ENCODE assay signal across 30 cellular contexts in the genomic region with DNA sequence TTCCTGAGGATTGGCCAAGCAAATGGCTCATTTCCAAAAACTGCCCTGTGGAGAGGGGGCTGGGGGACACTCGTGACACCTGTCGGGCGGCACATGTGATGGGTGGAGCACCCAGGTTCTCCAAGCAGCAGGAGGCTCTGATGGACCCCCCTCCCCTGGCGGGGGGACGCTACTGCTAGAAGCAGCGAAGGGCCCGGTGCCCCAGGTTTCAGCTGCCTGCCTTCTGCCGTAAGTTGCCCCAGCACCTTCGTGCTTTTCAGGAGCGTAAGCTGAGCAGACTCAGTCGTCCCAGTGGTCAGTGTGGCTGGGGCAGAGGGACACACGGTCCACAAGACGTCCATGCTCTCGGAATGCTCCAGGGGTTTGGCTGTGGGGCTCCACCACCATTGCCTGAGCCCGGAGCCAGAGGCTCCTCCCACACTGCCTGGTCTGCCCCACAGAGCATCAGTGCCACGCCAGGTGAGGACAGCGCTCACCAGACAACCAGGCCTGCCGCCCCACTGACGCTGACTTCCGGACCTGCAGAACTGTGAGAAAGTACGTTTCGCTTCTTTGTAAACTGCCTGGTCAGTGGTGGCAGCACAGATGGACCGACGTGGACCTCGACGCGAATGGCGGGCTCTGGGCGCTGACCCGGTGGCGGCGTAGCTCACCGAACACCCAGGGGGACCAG.
"Had no signal": no experiment of that assay in that cellular context is flagged by ENCODE, and none has a peak within 500 bp of the region (broad histone marks: within the 10 kb centered on the region; RNA-seq: fewer than 3 reads in every experiment).

No MANE protein-coding gene starts in this region.

- DNase-seq: activated CD4-positive, alpha-beta T cell treated with anti-CD3 and anti-CD28 coated beads for 48 hours; activated CD4-positive, alpha-beta T cell treated with anti-CD3 and anti-CD28 coated beads, Interleukin-2, amount 50 U/mL, for 48 hours; activated CD8-positive, alpha-beta memory T cell treated with anti-CD3 and anti-CD28 coated beads for 24 hours; activated effector memory CD4-positive, alpha-beta T cell treated with Interleukin-2 at 50 U/mL for 16 hours; activated naive CD4-positive, alpha-beta T cell treated with Interleukin-2 at 50 U/mL for 16 hours; anterior cingulate cortex; effector memory CD8-positive, alpha-beta T cell; erythroblast; gastrocnemius medialis; glutamatergic neuron; islet precursor cell; left colon; naive B cell; nephron progenitor cell; occipital lobe; stimulated activated CD4-positive, alpha-beta T cell treated with anti-CD3 and anti-CD28 coated beads, Interleukin-12 subunit alpha, Interleukin-12 subunit beta, amount 100 ng/mL, for 4 hours; stimulated activated CD4-positive, alpha-beta T cell treated with anti-CD3 and anti-CD28 coated beads, Interleukin-4, amount 100 ng/mL, for 1 hour; stimulated activated naive CD8-positive, alpha-beta T cell treated with anti-CD3 and anti-CD28 coated beads, Interleukin-15, amount 100 ng/mL, for 72 hours; substantia nigra; T-helper 2 cell; upper lobe of left lung had no signal

- H3K9me3 ChIP-seq: gastrocnemius medialis, right atrium auricular region, upper lobe of left lung, vagina had no signal

- H3K4me3 ChIP-seq: cardiac muscle cell, coronary artery, gastrocnemius medialis, right atrium auricular region, upper lobe of left lung, vagina had no signal

- H3K27me3 ChIP-seq: cardiac muscle cell, gastrocnemius medialis, right atrium auricular region, upper lobe of left lung, vagina had no signal

- H3K9me3 Mint-ChIP-seq: effector memory CD8-positive, alpha-beta T cell; mesothelial cell of epicardium; naive B cell; nephron progenitor cell; stimulated activated effector memory CD8-positive, alpha-beta T cell treated with anti-CD3 and anti-CD28 coated beads, Interleukin-12 subunit alpha, Interleukin-12 subunit beta, amount 100 ng/mL, for 72 hours; stimulated activated naive CD8-positive, alpha-beta T cell treated with anti-CD3 and anti-CD28 coated beads, Interleukin-15, amount 100 ng/mL, for 72 hours had no signal

- H3K27ac ChIP-seq: cardiac muscle cell, coronary artery, gastrocnemius medialis, right atrium auricular region, upper lobe of left lung, vagina had no signal

- H3K27me3 Mint-ChIP-seq: activated naive CD8-positive, alpha-beta T cell; effector memory CD8-positive, alpha-beta T cell; naive B cell; stimulated activated naive CD8-positive, alpha-beta T cell treated with anti-CD3 and anti-CD28 coated beads, Interleukin-15, amount 100 ng/mL, for 72 hours had no signal

- H3K27ac Mint-ChIP-seq: activated naive CD8-positive, alpha-beta T cell; brain; effector memory CD8-positive, alpha-beta T cell; mesothelial cell of epicardium; naive B cell; nephron progenitor cell; stimulated activated effector memory CD8-positive, alpha-beta T cell treated with anti-CD3 and anti-CD28 coated beads, Interleukin-12 subunit alpha, Interleukin-12 subunit beta, amount 100 ng/mL, for 72 hours; stimulated activated naive CD8-positive, alpha-beta T cell treated with anti-CD3 and anti-CD28 coated beads, Interleukin-15, amount 100 ng/mL, for 72 hours had no signal

- ATAC-seq: activated CD4-positive, CD25-positive, alpha-beta regulatory T cell treated with anti-CD3 and anti-CD28 coated beads, Interleukin-2, amount 50 U/mL, for 24 hours; effector memory CD8-positive, alpha-beta T cell; gastrocnemius medialis; left colon; stimulated activated effector memory CD8-positive, alpha-beta T cell treated with anti-CD3 and anti-CD28 coated beads, Interleukin-12 subunit alpha, Interleukin-12 subunit beta, amount 100 ng/mL, for 72 hours; stimulated activated naive CD8-positive, alpha-beta T cell treated with anti-CD3 and anti-CD28 coated beads, Interleukin-15, amount 100 ng/mL, for 72 hours had no signal

- H3K36me3 Mint-ChIP-seq: activated naive CD8-positive, alpha-beta T cell; naive B cell had no signal

- H3K4me3 Mint-ChIP-seq: activated naive CD8-positive, alpha-beta T cell; brain; effector memory CD8-positive, alpha-beta T cell; mesothelial cell of epicardium; nephron progenitor cell; stimulated activated effector memory CD8-positive, alpha-beta T cell treated with anti-CD3 and anti-CD28 coated beads, Interleukin-12 subunit alpha, Interleukin-12 subunit beta, amount 100 ng/mL, for 72 hours; stimulated activated naive CD8-positive, alpha-beta T cell treated with anti-CD3 and anti-CD28 coated beads, Interleukin-15, amount 100 ng/mL, for 72 hours had no signal
